ENCODE assay signal across 18 cellular contexts in the genomic region with DNA sequence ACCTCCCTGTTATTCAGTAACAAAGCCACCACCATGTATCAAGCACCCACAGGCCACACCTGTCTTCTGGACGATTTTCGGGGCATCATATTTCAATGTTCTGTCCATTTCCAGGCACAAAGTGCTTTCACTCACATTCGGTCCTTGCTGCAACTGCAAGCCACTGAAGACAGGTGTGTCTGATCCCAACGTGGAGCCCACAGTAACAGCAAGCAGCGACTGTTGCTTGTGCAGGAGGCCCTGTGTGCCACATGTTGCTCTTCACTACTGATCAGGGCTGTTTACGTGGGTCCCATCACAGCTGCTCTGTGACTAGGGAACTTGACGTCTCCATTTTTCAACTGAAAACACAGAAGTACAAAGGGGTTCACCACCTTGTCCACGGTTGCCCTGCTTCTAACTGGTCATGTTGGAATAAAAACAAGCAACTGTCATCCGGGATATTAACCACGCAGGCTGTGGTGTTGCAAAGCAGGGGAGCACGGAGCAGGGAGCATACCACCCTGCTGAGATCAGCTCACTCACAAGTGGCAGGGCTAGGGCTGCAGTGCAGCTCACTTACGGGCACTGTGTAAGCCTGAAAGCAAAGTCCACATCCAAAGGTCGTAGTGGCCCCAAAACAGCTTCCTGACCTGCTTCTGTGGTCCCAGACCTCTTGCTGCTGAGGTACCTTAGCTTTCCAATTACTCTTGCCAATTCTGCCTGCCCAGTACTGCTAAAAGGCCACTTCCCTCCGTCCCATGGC.
A peak's percentile ranks its signal among the peaks of the same experiment; 100 is the strongest.
DNase-seq lines count a peak whose midpoint lies in the region; ATAC-seq and TF ChIP-seq lines count a peak whose summit lies in the region.
"Had no signal": no experiment of that assay in that cellular context is flagged by ENCODE, and none has a peak within 500 bp of the region (broad histone marks: within the 10 kb centered on the region; RNA-seq: fewer than 3 reads in every experiment).

No MANE protein-coding gene starts in this region.

- no peaks in the 10 kb centered on the region for H3K9me3 Mint-ChIP-seq in neural progenitor cell
- H3K9me3 Mint-ChIP-seq in stimulated activated effector memory CD8-positive, alpha-beta T cell treated with anti-CD3 and anti-CD28 coated beads, Interleukin-12 subunit alpha, Interleukin-12 subunit beta, amount 100 ng/mL, for 72 hours, result no peaks in the 10 kb centered on the region
- H3K9me3 Mint-ChIP-seq: T-helper 1 cell treated with Interleukin-12 subunit alpha and Interleukin-12 subunit beta and Interleukin-4 antibody, amounts not matched to agents 30 μg/mL and 1 μg/mL, for 36 hours had no signal

- H2AFZ ChIP-seq in Loucy (ENCODE audit: low read length), result peak overlapping the region; percentile 43; the same call in 1 of the 2 replicates
- no peak overlapping the region for H2AFZ ChIP-seq in fibroblast of lung (ENCODE audit: low read length)
- H2AFZ ChIP-seq in neural progenitor cell (replicated peaks), result peak overlapping the region; percentile 64

- H3K4me2 ChIP-seq in Loucy (ENCODE audit: low read depth, low read length, poor library complexity, severe bottlenecking) (no peak overlapping the region), fibroblast of lung (ENCODE audit: extremely low read depth, insufficient read depth, low read length) (no peak overlapping the region), neural progenitor cell (no peak overlapping the region)

- H3F3A ChIP-seq in Loucy (ENCODE audit: low read depth), result no peaks in the 10 kb centered on the region
- no peaks in the 10 kb centered on the region for H3F3A ChIP-seq in neural progenitor cell (ENCODE audit: low read depth)

- peak; percentile 36 for DNase-seq in AG08396 (ENCODE audit: low spot score)
- peak; percentile 25 to 27 for DNase-seq in fibroblast of lung (ENCODE audit: low read depth in 2 of 2)
- no peak for DNase-seq in neural progenitor cell (ENCODE audit: low spot score)
- DNase-seq in central memory CD4-positive, alpha-beta T cell, result no peak
- no peak for DNase-seq in NCI-H1694 treated with DMSO at 0.1 percent for 48 hours (lab: John Stamatoyannopoulos, UW)
- no peak for DNase-seq in stimulated activated effector memory CD8-positive, alpha-beta T cell treated with anti-CD3 and anti-CD28 coated beads, Interleukin-12 subunit alpha, Interleukin-12 subunit beta, amount 100 ng/mL, for 72 hours (ENCODE audit: low spot score in 2 of 2)
- DNase-seq: activated naive CD4-positive, alpha-beta T cell treated with Interleukin-2 at 50 U/mL for 16 hours; effector memory CD4-positive, alpha-beta T cell; foreskin keratinocyte; MG63; mucosa of descending colon; NCI-H2081; NCI-H748 treated with DMSO at 0.1 percent for 48 hours had no signal

- H3K27ac ChIP-seq in fibroblast of lung (ENCODE audit: insufficient read depth, low read length), result no peak overlapping the region
- no peak overlapping the region for H3K27ac ChIP-seq in neural progenitor cell
- H3K27ac ChIP-seq: breast epithelium, foreskin keratinocyte, suprapubic skin had no signal

- ATAC-seq in GM19351 (IDR thresholded peaks at IDR 0.05; ENCODE audit: unreplicated experiment), result no peak
- no peak for ATAC-seq in stimulated activated effector memory CD8-positive, alpha-beta T cell treated with anti-CD3 and anti-CD28 coated beads, Interleukin-12 subunit alpha, Interleukin-12 subunit beta, amount 100 ng/mL, for 72 hours
- ATAC-seq: foreskin keratinocyte, mucosa of descending colon had no signal

- H3K79me2 ChIP-seq in Loucy (ENCODE audit: insufficient read depth, low read length) (no peaks in the 10 kb centered on the region), fibroblast of lung (ENCODE audit: control insufficient read depth, insufficient read depth, low read length) (no peaks in the 10 kb centered on the region), neural progenitor cell (ENCODE audit: low read depth) (no peaks in the 10 kb centered on the region)

- H3K4me3 ChIP-seq in Loucy (ENCODE audit: low read length, poor library complexity, severe bottlenecking) (no peak overlapping the region), fibroblast of lung (replicated peaks in 1 of 4; ENCODE audit: control extremely low read depth in 1 of 4, insufficient read depth in 1 of 4, low read depth in 3 of 4, low read length in 4 of 4) (no peak overlapping the region), neural progenitor cell (no peak overlapping the region)
- H3K4me3 ChIP-seq: breast epithelium, MG63, mucosa of descending colon, suprapubic skin had no signal

- no peaks in the 10 kb centered on the region for H3K27me3 ChIP-seq in Loucy (ENCODE audit: insufficient read depth, low read length, poor library complexity, severe bottlenecking)
- H3K27me3 ChIP-seq in fibroblast of lung (ENCODE audit: control insufficient read depth, insufficient read depth, low read length), result peaks cover 3% of the 10 kb centered on the region
- no peaks in the 10 kb centered on the region for H3K27me3 ChIP-seq in neural progenitor cell
- H3K27me3 ChIP-seq: breast epithelium, foreskin keratinocyte, MG63 had no signal

- H4K20me1 ChIP-seq in Loucy (ENCODE audit: insufficient read depth, low read length, poor library complexity, severe bottlenecking), result no peaks in the 10 kb centered on the region
- no peaks in the 10 kb centered on the region for H4K20me1 ChIP-seq in fibroblast of lung (ENCODE audit: control insufficient read depth, extremely low read depth, insufficient read depth, low read length)
- no peaks in the 10 kb centered on the region for H4K20me1 ChIP-seq in neural progenitor cell (ENCODE audit: low read depth)

- no peak overlapping the region for H3K27ac Mint-ChIP-seq in neural progenitor cell
- H3K27ac Mint-ChIP-seq in stimulated activated effector memory CD8-positive, alpha-beta T cell treated with anti-CD3 and anti-CD28 coated beads, Interleukin-12 subunit alpha, Interleukin-12 subunit beta, amount 100 ng/mL, for 72 hours, result no peak overlapping the region
- H3K27ac Mint-ChIP-seq: T-helper 1 cell treated with Interleukin-12 subunit alpha and Interleukin-12 subunit beta and Interleukin-4 antibody, amounts not matched to agents 30 μg/mL and 1 μg/mL, for 36 hours had no signal

- peaks cover 3% of the 10 kb centered on the region for H3K27me3 Mint-ChIP-seq in neural progenitor cell (ENCODE audit: insufficient read depth, low read depth)

- H3K9me3 ChIP-seq in Loucy (ENCODE audit: insufficient read depth, low read depth, low read length) (no peaks in the 10 kb centered on the region), fibroblast of lung (ENCODE audit: control insufficient read depth, insufficient read depth, low read depth, low read length) (no peaks in the 10 kb centered on the region), neural progenitor cell (ENCODE audit: low read depth) (no peaks in the 10 kb centered on the region)
- H3K9me3 ChIP-seq: breast epithelium, MG63, mucosa of descending colon, suprapubic skin had no signal

- no peak overlapping the region for H3K4me3 Mint-ChIP-seq in neural progenitor cell
- H3K4me3 Mint-ChIP-seq in stimulated activated effector memory CD8-positive, alpha-beta T cell treated with anti-CD3 and anti-CD28 coated beads, Interleukin-12 subunit alpha, Interleukin-12 subunit beta, amount 100 ng/mL, for 72 hours, result no peak overlapping the region
- H3K4me3 Mint-ChIP-seq: T-helper 1 cell treated with Interleukin-12 subunit alpha and Interleukin-12 subunit beta and Interleukin-4 antibody, amounts not matched to agents 30 μg/mL and 1 μg/mL, for 36 hours had no signal

- peaks cover 43% of the 10 kb centered on the region for H3K4me1 ChIP-seq in Loucy (ENCODE audit: insufficient read depth, low read length, poor library complexity, severe bottlenecking)
- no peaks in the 10 kb centered on the region for H3K4me1 ChIP-seq in fibroblast of lung (ENCODE audit: control insufficient read depth, extremely low read depth, insufficient read depth, low read length)
- peaks cover 7% of the 10 kb centered on the region for H3K4me1 ChIP-seq in neural progenitor cell
- H3K4me1 ChIP-seq: breast epithelium, foreskin keratinocyte had no signal

- H3K9me2 ChIP-seq in Loucy (replicated peaks; ENCODE audit: low read depth, low read length), result no peaks in the 10 kb centered on the region

- no peak overlapping the region for H3K9ac ChIP-seq in Loucy (ENCODE audit: low read depth, low read length, poor library complexity, severe bottlenecking)
- H3K9ac ChIP-seq in fibroblast of lung (ENCODE audit: insufficient read depth, low read length), result no peak overlapping the region
- H3K9ac ChIP-seq in neural progenitor cell, result no peak overlapping the region

- TF ChIP-seq CTCF in Loucy (conservative IDR thresholded peaks at IDR 0.05; ENCODE audit: low read length) (no peak), fibroblast of lung (conservative IDR thresholded peaks at IDR 0.05 in 1 of 2, IDR thresholded peaks at IDR 0.05 in 1 of 2; ENCODE audit: low read depth in 1 of 2, low read length in 2 of 2) (no peak), neural progenitor cell (IDR thresholded peaks at IDR 0.05) (no peak)

- H3K36me3 Mint-ChIP-seq in neural progenitor cell, result no peaks in the 10 kb centered on the region
- no peaks in the 10 kb centered on the region for H3K36me3 Mint-ChIP-seq in stimulated activated effector memory CD8-positive, alpha-beta T cell treated with anti-CD3 and anti-CD28 coated beads, Interleukin-12 subunit alpha, Interleukin-12 subunit beta, amount 100 ng/mL, for 72 hours

- H3K36me3 ChIP-seq in Loucy (ENCODE audit: insufficient read depth, low read length) (no peaks in the 10 kb centered on the region), fibroblast of lung (ENCODE audit: control insufficient read depth, insufficient read depth, low read length) (no peaks in the 10 kb centered on the region), neural progenitor cell (no peaks in the 10 kb centered on the region)
- H3K36me3 ChIP-seq: breast epithelium, MG63, suprapubic skin had no signal

- H3K4me1 Mint-ChIP-seq in neural progenitor cell, result peaks cover 6% of the 10 kb centered on the region
- peaks cover 48% of the 10 kb centered on the region for H3K4me1 Mint-ChIP-seq in stimulated activated effector memory CD8-positive, alpha-beta T cell treated with anti-CD3 and anti-CD28 coated beads, Interleukin-12 subunit alpha, Interleukin-12 subunit beta, amount 100 ng/mL, for 72 hours

Comparison
In these comparisons a context has a peak if more than half of its experiments do, and no peak if none do; other contexts are left out.
1. DNase-seq: peak in AG08396 (single experiment) and fibroblast of lung (2 of 2); none in neural progenitor cell (single experiment), central memory CD4-positive, alpha-beta T cell (single experiment), NCI-H1694 treated with DMSO at 0.1 percent for 48 hours (single experiment) and stimulated activated effector memory CD8-positive, alpha-beta T cell treated with anti-CD3 and anti-CD28 coated beads, Interleukin-12 subunit alpha, Interleukin-12 subunit beta, amount 100 ng/mL, for 72 hours (0 of 2).